Comparison of ENCODE assay signal across 21 cellular contexts in the genomic region with DNA sequence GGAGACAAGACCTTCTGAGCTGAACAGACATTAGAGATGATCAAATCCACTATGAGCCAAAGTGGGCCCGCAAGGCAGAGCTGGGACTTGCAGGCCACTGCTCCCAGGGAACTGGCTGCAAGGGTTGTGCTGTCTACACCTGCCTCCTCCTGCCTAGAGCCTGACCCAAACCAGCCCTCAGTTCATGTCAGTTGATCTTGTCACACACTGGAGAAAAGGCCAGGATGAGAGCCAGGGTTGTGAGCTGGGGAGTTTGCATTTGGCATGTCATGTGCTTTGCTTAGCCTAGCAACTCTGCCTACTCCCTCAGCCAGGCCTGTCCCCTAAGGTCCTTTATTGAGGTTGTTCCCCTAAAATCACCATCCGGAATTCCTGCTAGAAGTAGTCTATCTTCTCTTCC.
"Had no signal": no experiment of that assay in that cellular context is flagged by ENCODE, and none has a peak within 500 bp of the region (broad histone marks: within the 10 kb centered on the region; RNA-seq: fewer than 3 reads in every experiment).

No MANE protein-coding gene starts in this region.

- H3K9me3 ChIP-seq: left lung, neutrophil, ovary, psoas muscle, right lobe of liver, transverse colon had no signal

- H3K27ac ChIP-seq: brain microvascular endothelial cell, epithelial cell of prostate, left lung, neutrophil, ovary, psoas muscle, right lobe of liver, skin epidermis, transverse colon had no signal

- DNase-seq: activated CD8-positive, alpha-beta memory T cell treated with anti-CD3 and anti-CD28 coated beads for 24 hours; activated CD8-positive, alpha-beta memory T cell treated with anti-CD3 and anti-CD28 coated beads, Interleukin-2, amount 50 U/mL, for 4 hours; activated T-cell treated with anti-CD3 and anti-CD28 coated beads, Interleukin-2, amount 50 U/mL, for 24 hours; aorta; central memory CD4-positive, alpha-beta T cell; cortex of kidney; kidney; mammary epithelial cell; ovary; psoas muscle; stimulated activated CD4-positive, alpha-beta T cell treated with anti-CD3 and anti-CD28 coated beads, Interleukin-1b, Interleukin-23, amount 100 ng/mL, for 48 hours; T-helper 9 cell; transverse colon had no signal

- H3K36me3 ChIP-seq: brain microvascular endothelial cell, left lung, neutrophil, ovary, right lobe of liver, transverse colon had no signal

- H3K4me3 ChIP-seq: left lung, ovary, psoas muscle, right lobe of liver, skin epidermis, transverse colon had no signal

- ATAC-seq: activated naive CD4-positive, alpha-beta T cell treated with anti-CD3 and anti-CD28 coated beads, Interleukin-2, amount 50 U/mL, for 72 hours; WTC11 had no signal

- H3K27me3 ChIP-seq: brain microvascular endothelial cell, left lung, ovary, right lobe of liver, transverse colon had no signal

- H3K4me1 ChIP-seq: left lung, transverse colon had no signal
